ENCODE assay signal across 8 cellular contexts in the genomic region with DNA sequence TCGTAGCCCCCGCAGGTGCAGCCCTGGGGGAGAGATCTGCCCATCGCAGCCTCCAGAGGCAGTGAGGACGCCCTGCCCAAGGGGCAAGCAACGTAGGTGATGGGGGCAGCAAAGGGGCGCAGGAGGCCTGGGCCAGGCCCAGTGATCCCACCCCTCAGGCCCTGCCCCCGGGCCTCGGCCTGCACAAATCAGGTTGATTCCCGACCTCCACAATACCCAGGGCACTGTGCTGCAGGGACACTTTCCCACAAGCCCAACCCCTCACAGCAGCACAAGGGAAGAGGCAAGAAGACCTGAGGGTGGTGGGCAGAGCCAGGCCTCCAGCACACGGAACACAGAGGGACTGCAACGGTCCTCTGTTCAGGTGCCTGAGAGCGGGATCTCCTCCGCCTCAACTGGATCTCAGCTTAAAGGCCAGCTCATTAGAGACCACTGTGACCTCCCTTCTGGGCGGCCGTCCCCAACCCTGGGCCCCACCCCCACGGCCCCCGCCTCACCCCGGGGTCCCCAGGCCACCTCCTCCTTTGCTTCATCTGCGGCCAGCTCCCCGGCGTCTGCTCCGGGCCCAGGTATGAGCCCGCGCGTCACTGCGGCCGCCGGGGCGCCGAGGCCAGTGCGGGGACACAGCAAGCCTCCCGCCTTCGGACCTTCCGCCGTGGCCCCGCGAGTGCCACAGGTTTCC. TPM values are rescaled to one million over a fixed set of nuclear protein-coding genes. Genes with fewer than 3 reads are reported as not detected.
DNase-seq lines count a peak whose midpoint lies in the region; ATAC-seq and TF ChIP-seq lines count a peak whose summit lies in the region.

No MANE protein-coding gene starts in this region.

- DNase-seq in AG10803 (ENCODE audit: low read depth) (no peak), WTC11 (ENCODE audit: low spot score) (peak; percentile 42), fibroblast of villous mesenchyme (ENCODE audit: low read depth) (peak; percentile 23), posterior vena cava (ENCODE audit: low spot score) (peak; percentile 73), NCI-H187 (lab: John Stamatoyannopoulos, UW) (no peak), COLO829 (ENCODE audit: low spot score) (no peak)

- CTCF ChIA-PET in WTC11 (lab: Charles Lee), result interaction anchor here (0.7 to 2.5 kb wide), 13 partner anchors 8 to 514 kb away, joined by 3 to 26 read pairs (median 4); a partner anchor contains a TSS

- no peaks in the 10 kb centered on the region for H3K9me3 Mint-ChIP-seq in WTC11

- intact Hi-C loops in posterior vena cava (cut with DNase I), result loop anchor here in 1 of 2 donors (5.0 kb wide), 1 partner anchor 426 kb away; no protein-coding TSS in a partner anchor

- H3K4me3 Mint-ChIP-seq in WTC11, result peak overlapping the region; percentile 70

- ATAC-seq in GM18873 (IDR thresholded peaks at IDR 0.05; ENCODE audit: low FRiP score, unreplicated experiment) (peak; percentile 29), HG03135 (IDR thresholded peaks at IDR 0.05; ENCODE audit: unreplicated experiment) (peak; percentile 26), WTC11 (peak; percentile 44)

- TF ChIP-seq CTCF in AG10803 (conservative IDR thresholded peaks at IDR 0.05; ENCODE audit: low read length) (no peak), WTC11 (IDR thresholded peaks at IDR 0.05) (no peak), fibroblast of villous mesenchyme (IDR thresholded peaks at IDR 0.05; ENCODE audit: insufficient read depth, low read depth, low read length) (no peak)

- peak overlapping the region; percentile 87 for H3K4me3 ChIP-seq in AG10803 (ENCODE audit: low read length)
- peak overlapping the region; percentile 81 for H3K4me3 ChIP-seq in fibroblast of villous mesenchyme (ENCODE audit: low read depth, low read length)

- peaks cover 42% of the 10 kb centered on the region for H3K27me3 Mint-ChIP-seq in WTC11 (ENCODE audit: low read depth)

- H3K27ac Mint-ChIP-seq in WTC11, result no peak overlapping the region

- POLR2A ChIA-PET in WTC11 (lab: Charles Lee), result interaction anchor here (0.7 to 1.3 kb wide), 6 partner anchors 10 to 93 kb away, joined by 3 to 4 read pairs (median 3); a partner anchor contains a TSS

- peaks cover 10% of the 10 kb centered on the region for H3K36me3 Mint-ChIP-seq in WTC11

- peaks cover 30% of the 10 kb centered on the region for H3K4me1 Mint-ChIP-seq in WTC11

TF ChIP-seq in WTC11, 78 proteins besides CTCF, POLR2A, EP300 and RAD21:
- TF ChIP-seq PRRX2 (CRISPR knock-in tag; IDR thresholded peaks at IDR 0.05), result no peak
- TF ChIP-seq GTF2I (CRISPR knock-in tag; conservative IDR thresholded peaks at IDR 0.05), result no peak
- TF ChIP-seq, protein P1, sequence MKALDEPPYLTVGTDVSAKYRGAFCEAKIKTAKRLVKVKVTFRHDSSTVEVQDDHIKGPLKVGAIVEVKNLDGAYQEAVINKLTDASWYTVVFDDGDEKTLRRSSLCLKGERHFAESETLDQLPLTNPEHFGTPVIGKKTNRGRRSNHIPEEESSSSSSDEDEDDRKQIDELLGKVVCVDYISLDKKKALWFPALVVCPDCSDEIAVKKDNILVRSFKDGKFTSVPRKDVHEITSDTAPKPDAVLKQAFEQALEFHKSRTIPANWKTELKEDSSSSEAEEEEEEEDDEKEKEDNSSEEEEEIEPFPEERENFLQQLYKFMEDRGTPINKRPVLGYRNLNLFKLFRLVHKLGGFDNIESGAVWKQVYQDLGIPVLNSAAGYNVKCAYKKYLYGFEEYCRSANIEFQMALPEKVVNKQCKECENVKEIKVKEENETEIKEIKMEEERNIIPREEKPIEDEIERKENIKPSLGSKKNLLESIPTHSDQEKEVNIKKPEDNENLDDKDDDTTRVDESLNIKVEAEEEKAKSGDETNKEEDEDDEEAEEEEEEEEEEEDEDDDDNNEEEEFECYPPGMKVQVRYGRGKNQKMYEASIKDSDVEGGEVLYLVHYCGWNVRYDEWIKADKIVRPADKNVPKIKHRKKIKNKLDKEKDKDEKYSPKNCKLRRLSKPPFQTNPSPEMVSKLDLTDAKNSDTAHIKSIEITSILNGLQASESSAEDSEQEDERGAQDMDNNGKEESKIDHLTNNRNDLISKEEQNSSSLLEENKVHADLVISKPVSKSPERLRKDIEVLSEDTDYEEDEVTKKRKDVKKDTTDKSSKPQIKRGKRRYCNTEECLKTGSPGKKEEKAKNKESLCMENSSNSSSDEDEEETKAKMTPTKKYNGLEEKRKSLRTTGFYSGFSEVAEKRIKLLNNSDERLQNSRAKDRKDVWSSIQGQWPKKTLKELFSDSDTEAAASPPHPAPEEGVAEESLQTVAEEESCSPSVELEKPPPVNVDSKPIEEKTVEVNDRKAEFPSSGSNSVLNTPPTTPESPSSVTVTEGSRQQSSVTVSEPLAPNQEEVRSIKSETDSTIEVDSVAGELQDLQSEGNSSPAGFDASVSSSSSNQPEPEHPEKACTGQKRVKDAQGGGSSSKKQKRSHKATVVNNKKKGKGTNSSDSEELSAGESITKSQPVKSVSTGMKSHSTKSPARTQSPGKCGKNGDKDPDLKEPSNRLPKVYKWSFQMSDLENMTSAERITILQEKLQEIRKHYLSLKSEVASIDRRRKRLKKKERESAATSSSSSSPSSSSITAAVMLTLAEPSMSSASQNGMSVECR (CRISPR knock-in tag; IDR thresholded peaks at IDR 0.05; ENCODE audit: borderline replicate concordance), result no peak
- TF ChIP-seq GRHL2 (CRISPR knock-in tag; IDR thresholded peaks at IDR 0.05; ENCODE audit: insufficient replicate concordance, severe bottlenecking), result no peak
- TF ChIP-seq ELF4 (CRISPR knock-in tag; IDR thresholded peaks at IDR 0.05; ENCODE audit: low read depth), result no peak
- TF ChIP-seq ZNF121 (CRISPR knock-in tag; IDR thresholded peaks at IDR 0.05), result 0 out of 2 replicates have a peak, but pooled peaks have one; percentile 17
- TF ChIP-seq, protein P2, sequence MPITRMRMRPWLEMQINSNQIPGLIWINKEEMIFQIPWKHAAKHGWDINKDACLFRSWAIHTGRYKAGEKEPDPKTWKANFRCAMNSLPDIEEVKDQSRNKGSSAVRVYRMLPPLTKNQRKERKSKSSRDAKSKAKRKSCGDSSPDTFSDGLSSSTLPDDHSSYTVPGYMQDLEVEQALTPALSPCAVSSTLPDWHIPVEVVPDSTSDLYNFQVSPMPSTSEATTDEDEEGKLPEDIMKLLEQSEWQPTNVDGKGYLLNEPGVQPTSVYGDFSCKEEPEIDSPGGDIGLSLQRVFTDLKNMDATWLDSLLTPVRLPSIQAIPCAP (CRISPR knock-in tag; IDR thresholded peaks at IDR 0.05), result no peak
- TF ChIP-seq, protein P3, sequence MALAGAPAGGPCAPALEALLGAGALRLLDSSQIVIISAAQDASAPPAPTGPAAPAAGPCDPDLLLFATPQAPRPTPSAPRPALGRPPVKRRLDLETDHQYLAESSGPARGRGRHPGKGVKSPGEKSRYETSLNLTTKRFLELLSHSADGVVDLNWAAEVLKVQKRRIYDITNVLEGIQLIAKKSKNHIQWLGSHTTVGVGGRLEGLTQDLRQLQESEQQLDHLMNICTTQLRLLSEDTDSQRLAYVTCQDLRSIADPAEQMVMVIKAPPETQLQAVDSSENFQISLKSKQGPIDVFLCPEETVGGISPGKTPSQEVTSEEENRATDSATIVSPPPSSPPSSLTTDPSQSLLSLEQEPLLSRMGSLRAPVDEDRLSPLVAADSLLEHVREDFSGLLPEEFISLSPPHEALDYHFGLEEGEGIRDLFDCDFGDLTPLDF (CRISPR knock-in tag; IDR thresholded peaks at IDR 0.05), result no peak
- no peak for TF ChIP-seq TEAD1 (CRISPR knock-in tag; IDR thresholded peaks at IDR 0.05)
- TF ChIP-seq SP1 (CRISPR knock-in tag; conservative IDR thresholded peaks at IDR 0.05), result peak; percentile 39; the same call in 1 of the 2 replicates
- no peak for TF ChIP-seq OVOL2 (CRISPR knock-in tag; IDR thresholded peaks at IDR 0.05; ENCODE audit: borderline replicate concordance)
- no peak for TF ChIP-seq FOXK1 (CRISPR knock-in tag; IDR thresholded peaks at IDR 0.05)
- TF ChIP-seq CREB1 (CRISPR knock-in tag; IDR thresholded peaks at IDR 0.05), result peak; percentile 51; the same call in 1 of the 2 replicates

RNA-seq across cellular contexts. Expression of a gene that starts 0.8 kb away (rescaled TPM):
- total RNA-seq in WTC11 (2021) (295 to 330 TPM (median 300 TPM) in 3 replicates), fibroblast of villous mesenchyme (262 and 339 TPM in 2 replicates), posterior vena cava (100 to 1,000 TPM; 300 to 342 TPM)

RNA-seq across cellular contexts. Expression of a gene that starts 21.4 kb away (rescaled TPM):
- 30.0 to 33.8 TPM (median 30.7 TPM) in 3 replicates for total RNA-seq in WTC11 (2021)
- 5.6 and 5.8 TPM in 2 replicates for total RNA-seq in fibroblast of villous mesenchyme
- total RNA-seq in posterior vena cava, result 1 to 10 TPM; 7.8 to 8.0 TPM

RNA-seq across cellular contexts. Expression of a gene that starts 27.4 kb away (rescaled TPM):
- total RNA-seq in WTC11 (2021) (65.8 to 70.5 TPM (median 66.9 TPM) in 3 replicates), fibroblast of villous mesenchyme (39.3 and 48.0 TPM in 2 replicates), posterior vena cava (10 to 100 TPM; 30.0 to 30.9 TPM)

RNA-seq across cellular contexts. Expression of a gene that starts 58.4 kb away (rescaled TPM):
- total RNA-seq in WTC11 (2021) (110 to 112 TPM (median 111 TPM) in 3 replicates), fibroblast of villous mesenchyme (367 and 380 TPM in 2 replicates), posterior vena cava (100 to 1,000 TPM; 220 to 234 TPM)

Comparison
In these comparisons a context has a peak if more than half of its experiments do, and no peak if none do; other contexts are left out.
1. DNase-seq: peak in WTC11 (single experiment), fibroblast of villous mesenchyme (single experiment) and posterior vena cava (single experiment); none in AG10803 (single experiment), NCI-H187 (0 of 2) and COLO829 (single experiment).
2. Peak in every context shown above with its lines, with median percentiles within 50 percentile points of each other: ATAC-seq.